In genomic region chrX:52217494-52218160, GRCh38 we compare ENCODE assay signal across 24 cellular contexts. TPM values are rescaled to one million over a fixed set of nuclear protein-coding genes. Genes with fewer than 3 reads are reported as not detected.
DNase-seq lines count a peak whose midpoint lies in the region; ATAC-seq, FAIRE-seq and TF ChIP-seq lines count a peak whose summit lies in the region.
"Had no signal": no experiment of that assay in that cellular context is flagged by ENCODE, and none has a peak within 500 bp of the region (broad histone marks: within the 10 kb centered on the region; RNA-seq: fewer than 3 reads in every experiment).

No MANE protein-coding gene starts in this region.

- no peak overlapping the region for H3K23ac ChIP-seq in mesendoderm (ENCODE audit: low read length)

- H3K4ac ChIP-seq in mesendoderm (ENCODE audit: low read depth, low read length), result no peak overlapping the region

- H4K8ac ChIP-seq in mesendoderm (ENCODE audit: low read depth, low read length), result no peak overlapping the region

- no peaks in the 10 kb centered on the region for H3K79me1 ChIP-seq in mesendoderm (ENCODE audit: low read length)

- TF ChIP-seq CTCF in AG09309 (IDR thresholded peaks at IDR 0.05; ENCODE audit: control insufficient read depth, insufficient read depth, low read depth, low read length, missing control alignments), result peak; percentile 13
- peak; percentile 9 for TF ChIP-seq CTCF in choroid plexus epithelial cell (conservative IDR thresholded peaks at IDR 0.05; ENCODE audit: low read depth, low read length)

- H3K4me3 ChIP-seq in AG09309 (ENCODE audit: control insufficient read depth, low read depth, low read length) (no peak overlapping the region), choroid plexus epithelial cell (ENCODE audit: low read depth, low read length) (no peak overlapping the region), mesendoderm (ENCODE audit: low read length) (no peak overlapping the region), small intestine (ENCODE audit: low read depth in 1 of 2, low read length in 2 of 2) (no peak overlapping the region)
- H3K4me3 ChIP-seq: A549; BLaER1 treated with 17β-estradiol and CSF1 and Interleukin-3, amounts not matched to agents 10 nM and 100 nM; breast epithelium; colonic mucosa; esophagus squamous epithelium had no signal

- no peak for ATAC-seq in GM21390 (IDR thresholded peaks at IDR 0.05; ENCODE audit: unreplicated experiment)
- ATAC-seq in HG03460 (IDR thresholded peaks at IDR 0.05; ENCODE audit: unreplicated experiment), result no peak
- ATAC-seq: A549, left colon had no signal

- no peak overlapping the region for H2BK5ac ChIP-seq in mesendoderm (ENCODE audit: low read length)

- H3K56ac ChIP-seq in mesendoderm (ENCODE audit: low read length), result no peak overlapping the region

- H2BK15ac ChIP-seq in mesendoderm (replicated peaks; ENCODE audit: low read depth), result no peak overlapping the region

- H3K27ac ChIP-seq in mesendoderm (ENCODE audit: low read depth, low read length) (no peak overlapping the region), small intestine (ENCODE audit: low read depth in 1 of 2, low read length in 1 of 2) (no peak overlapping the region)
- H3K27ac ChIP-seq: A549; BLaER1 treated with 17β-estradiol and CSF1 and Interleukin-3, amounts not matched to agents 10 nM and 100 nM; breast epithelium; colonic mucosa; esophagus squamous epithelium; WERI-Rb-1 had no signal

- no peak overlapping the region for H2AK5ac ChIP-seq in mesendoderm (ENCODE audit: low read length)

- H3K4me1 ChIP-seq in mesendoderm (ENCODE audit: control insufficient read depth, low read depth, low read length) (no peaks in the 10 kb centered on the region), small intestine (ENCODE audit: control insufficient read depth in 2 of 2, insufficient read depth in 1 of 2, low read depth in 1 of 2, low read length in 1 of 2) (no peaks in the 10 kb centered on the region)
- H3K4me1 ChIP-seq: A549; BLaER1 treated with 17β-estradiol and CSF1 and Interleukin-3, amounts not matched to agents 10 nM and 100 nM; breast epithelium; colonic mucosa; esophagus squamous epithelium had no signal

- H4K5ac ChIP-seq in mesendoderm (ENCODE audit: low read length), result no peak overlapping the region

- H2BK120ac ChIP-seq in mesendoderm (ENCODE audit: low read depth, low read length), result no peak overlapping the region

- no peak for FAIRE-seq in small intestine (lab: Jason Lieb, UNC)
- FAIRE-seq: A549, urothelium cell line had no signal

- DNase-seq in AG09309 (ENCODE audit: low read depth), result no peak
- DNase-seq in HT-29 (ENCODE audit: low spot score), result peak; percentile 5
- no peak for DNase-seq in choroid plexus epithelial cell (ENCODE audit: low read depth)
- peak; percentile 78 for DNase-seq in mesendoderm
- no peak for DNase-seq in NCI-H226
- DNase-seq in small intestine, result no peak
- DNase-seq: activated naive CD4-positive, alpha-beta T cell treated with anti-CD3 and anti-CD28 coated beads, Interleukin-2, amount 10 ng/mL, durations not matched to agents 7 days and 5 days; amygdala; colonic mucosa; COR-L47; DMS79; esophagus squamous epithelium; left colon; NCI-H1048; NCI-H2029; occipital lobe; substantia nigra; WERI-Rb-1 had no signal

- H3K27me3 ChIP-seq in mesendoderm (ENCODE audit: insufficient read depth, low read length, poor library complexity) (no peaks in the 10 kb centered on the region), small intestine (ENCODE audit: control insufficient read depth in 2 of 2, insufficient read depth in 2 of 2, low read length in 2 of 2) (no peaks in the 10 kb centered on the region)
- H3K27me3 ChIP-seq: colonic mucosa had no signal

- no peaks in the 10 kb centered on the region for H3K9me3 ChIP-seq in small intestine (ENCODE audit: control insufficient read depth, low read depth)
- H3K9me3 ChIP-seq: A549, colonic mucosa, esophagus squamous epithelium had no signal

- H3K36me3 ChIP-seq in mesendoderm (ENCODE audit: control insufficient read depth, insufficient read depth, low read length) (no peaks in the 10 kb centered on the region), small intestine (ENCODE audit: control insufficient read depth in 2 of 2, insufficient read depth in 2 of 2, low read length in 2 of 2) (no peaks in the 10 kb centered on the region)
- H3K36me3 ChIP-seq: BLaER1 treated with 17β-estradiol and CSF1 and Interleukin-3, amounts not matched to agents 10 nM and 100 nM; breast epithelium; colonic mucosa; esophagus squamous epithelium; WERI-Rb-1 had no signal

- no peak overlapping the region for H3K9ac ChIP-seq in mesendoderm (ENCODE audit: low read length)
- H3K9ac ChIP-seq: BLaER1 treated with 17β-estradiol and CSF1 and Interleukin-3, amounts not matched to agents 10 nM and 100 nM had no signal

- no peak overlapping the region for H3K18ac ChIP-seq in mesendoderm (ENCODE audit: low read length)

- no peak overlapping the region for H3K4me2 ChIP-seq in mesendoderm (ENCODE audit: low read length)
- H3K4me2 ChIP-seq: A549; BLaER1 treated with 17β-estradiol and CSF1 and Interleukin-3, amounts not matched to agents 10 nM and 100 nM had no signal

- no peaks in the 10 kb centered on the region for H3K79me2 ChIP-seq in mesendoderm (ENCODE audit: control insufficient read depth, insufficient read depth, low read length)

- WGBS in mesendoderm (ENCODE audit: extremely low coverage, insufficient coverage, low lambda C conversion rate), result no CpG with 5 or more reads among the region's 2 CpGs
- 52 to 79% (median 64%) methylated on average over 2 of the region's 2 CpGs for WGBS in small intestine, 3 donors

RNA-seq across cellular contexts. Expression of gene MAGED4, which starts 32.9 kb away (rescaled TPM):
- not detected in 2 replicates for total RNA-seq in HT-29 (2014; rRNA removed; shearing (Covaris generic))
- polyA plus RNA-seq in mesendoderm (2013, experiment 1 of 2), result 38.7 TPM
- polyA plus RNA-seq in mesendoderm (2013, experiment 2 of 2), result 29.8 TPM
- polyA plus RNA-seq in small intestine, result 1 to 10 TPM in 1 of 3 donors, under 1 TPM in 2; 0.22 to 6.0 (median 0.27) TPM

Comparison
In these comparisons a context has a peak if more than half of its experiments do, and no peak if none do; other contexts are left out.
1. DNase-seq: peak in HT-29 (single experiment) and mesendoderm (single experiment); none in AG09309 (single experiment), choroid plexus epithelial cell (single experiment), NCI-H226 (single experiment) and small intestine (single experiment).